34 cellular contexts compared by ENCODE assay signal in genomic region chr2:114935031-114935430, GRCh38.
"Had no signal": no experiment of that assay in that cellular context is flagged by ENCODE, and none has a peak within 500 bp of the region (broad histone marks: within the 10 kb centered on the region; RNA-seq: fewer than 3 reads in every experiment).

No MANE protein-coding gene starts in this region.

- H3K27me3 ChIP-seq: adrenal gland, ascending aorta, body of pancreas, brain microvascular endothelial cell, breast epithelium, cardiac muscle cell had no signal

- H3K4me1 ChIP-seq: adrenal gland, ascending aorta, body of pancreas, breast epithelium had no signal

- ATAC-seq: activated naive CD4-positive, alpha-beta T cell treated with anti-CD3 and anti-CD28 coated beads, Interleukin-2, amount 50 U/mL, for 72 hours; activated naive CD8-positive, alpha-beta T cell treated with anti-CD3 and anti-CD28 coated beads, Interleukin-2, amount 50 U/mL, for 24 hours; activated T-cell treated with anti-CD3 and anti-CD28 coated beads, Interleukin-2, amount 50 U/mL, for 4 hours; activated T-cell treated with anti-CD3 and anti-CD28 coated beads, Interleukin-2, amount 50 U/mL, for 72 hours; activated T-helper 17 cell treated with anti-CD3 and anti-CD28 coated beads, Interleukin-2, amount 50 U/mL, for 72 hours; body of pancreas had no signal

- H3K9me3 ChIP-seq: adrenal gland, ascending aorta, body of pancreas had no signal

- H3K4me3 ChIP-seq: adrenal gland, ascending aorta, body of pancreas, breast epithelium, cardiac muscle cell had no signal

- DNase-seq: activated effector memory CD4-positive, alpha-beta T cell treated with anti-CD3 and anti-CD28 coated beads, Interleukin-2, amount 50 U/mL, for 16 hours; activated effector memory CD4-positive, alpha-beta T cell treated with Interleukin-2 at 50 U/mL for 16 hours; activated gamma-delta T cell; activated gamma-delta T cell treated with Interleukin-2 at 50 U/mL for 16 hours; activated naive CD4-positive, alpha-beta T cell; activated naive CD4-positive, alpha-beta T cell treated with anti-CD3 and anti-CD28 coated beads for 36 hours; activated naive CD4-positive, alpha-beta T cell treated with anti-CD3 and anti-CD28 coated beads, Interleukin-2, amount 10 ng/mL, durations not matched to agents 7 days and 5 days; activated naive CD4-positive, alpha-beta T cell treated with anti-CD3 and anti-CD28 coated beads, Interleukin-2, amount 50 U/mL, for 16 hours; activated naive CD4-positive, alpha-beta T cell treated with Interleukin-2 at 50 U/mL for 16 hours; activated naive CD8-positive, alpha-beta T cell treated with anti-CD3 and anti-CD28 coated beads for 36 hours; activated naive CD8-positive, alpha-beta T cell treated with anti-CD3 and anti-CD28 coated beads, Interleukin-2, amount 10 ng/mL, durations not matched to agents 7 days and 5 days; activated naive CD8-positive, alpha-beta T cell treated with anti-CD3 and anti-CD28 coated beads, Interleukin-2, amount 50 U/mL, for 24 hours; activated T-cell treated with anti-CD3 and anti-CD28 coated beads, Interleukin-2, amount 50 U/mL, for 1 hour; activated T-cell treated with anti-CD3 and anti-CD28 coated beads, Interleukin-2, amount 50 U/mL, for 24 hours; activated T-cell treated with anti-CD3 and anti-CD28 coated beads, Interleukin-2, amount 50 U/mL, for 4 hours; activated T-cell treated with anti-CD3 and anti-CD28 coated beads, Interleukin-2, amount 50 U/mL, for 48 hours; activated T-cell treated with anti-CD3 and anti-CD28 coated beads, Interleukin-2, amount 50 U/mL, for 72 hours; adrenal gland; amniotic stem cell; amygdala; anterior cingulate cortex; aorta; body of pancreas; brain microvascular endothelial cell; caudate nucleus; central memory CD4-positive, alpha-beta T cell; cerebellar nuclear complex had no signal

- H3K27ac ChIP-seq: adrenal gland, ascending aorta, body of pancreas, brain microvascular endothelial cell, breast epithelium, cardiac muscle cell had no signal

- H3K36me3 ChIP-seq: adrenal gland, ascending aorta, brain microvascular endothelial cell, breast epithelium, cardiac muscle cell had no signal

- FAIRE-seq: astrocyte, bronchial epithelial cell had no signal
